20 cellular contexts compared by ENCODE assay signal in genomic region chr4:32544846-32545245, GRCh38.
A peak's percentile ranks its signal among the peaks of the same experiment; 100 is the strongest.
DNase-seq lines count a peak whose midpoint lies in the region; ATAC-seq, FAIRE-seq and TF ChIP-seq lines count a peak whose summit lies in the region.
"Had no signal": no experiment of that assay in that cellular context is flagged by ENCODE, and none has a peak within 500 bp of the region (broad histone marks: within the 10 kb centered on the region; RNA-seq: fewer than 3 reads in every experiment).

No MANE protein-coding gene starts in this region.

- TF ChIP-seq RAD21 in liver (IDR thresholded peaks at IDR 0.05) (no peak), HepG2 (CRISPR knock-in tag; IDR thresholded peaks at IDR 0.05) (no peak)

- H3K9me3 ChIP-seq in liver (ENCODE audit: control insufficient read depth in 4 of 4, low read length in 3 of 4) (no peaks in the 10 kb centered on the region), HepG2 (ENCODE audit: low read length) (peaks cover 11% of the 10 kb centered on the region), kidney (ENCODE audit: control insufficient read depth in 1 of 2, low read length in 2 of 2) (peaks cover 0 to 3% of the 10 kb centered on the region in 2 donors), HAP-1 (no peaks in the 10 kb centered on the region)
- H3K9me3 ChIP-seq: A549, Caco-2 had no signal

- POLR2A ChIA-PET in HepG2 (lab: Yijun Ruan, JAX), result no interaction called here

- 51% methylated on average over 3 of the region's 3 CpGs for WGBS in liver
- WGBS in HepG2 (ENCODE audit: low lambda C conversion rate), result 0% methylated on average over 3 of the region's 3 CpGs

- H3K27me3 ChIP-seq in liver (ENCODE audit: control insufficient read depth in 4 of 4, insufficient read depth in 4 of 4, low read length in 3 of 4), result no peaks in the 10 kb centered on the region
- H3K27me3 ChIP-seq in HepG2 (ENCODE audit: control insufficient read depth in 1 of 2, insufficient read depth in 2 of 2, low read length in 2 of 2), result no peaks in the 10 kb centered on the region; a peak in 1 of 5 replicates
- H3K27me3 ChIP-seq in HAP-1 (ENCODE audit: low read depth), result no peaks in the 10 kb centered on the region
- H3K27me3 ChIP-seq: BLaER1 treated with 17β-estradiol and CSF1 and Interleukin-3, amounts not matched to agents 10 nM and 100 nM had no signal

- H3K4me3 ChIP-seq in liver (ENCODE audit: low read depth in 1 of 3, low read length in 3 of 3) (no peak overlapping the region), HepG2 (replicated peaks in 1 of 3; ENCODE audit: insufficient read depth in 1 of 3, low read depth in 2 of 3, low read length in 3 of 3) (no peak overlapping the region), kidney (ENCODE audit: low read length in 2 of 2) (no peak overlapping the region), HAP-1 (no peak overlapping the region)
- H3K4me3 ChIP-seq: A549; BLaER1 treated with 17β-estradiol and CSF1 and Interleukin-3, amounts not matched to agents 10 nM and 100 nM had no signal

- no peak overlapping the region for H2AFZ ChIP-seq in HepG2 (ENCODE audit: low read length)

- no TSS peak for BruUV-seq in HepG2 (replicated peaks; lab: Mats Ljungman, UMichigan)

- in situ Hi-C loops in HepG2 (cut with HindIII; ENCODE audit: extremely low pct_ligation_motif_present, low pct_unique_long_range_greater_than_20kb), result no loop called here
- in situ Hi-C loops in HAP-1 (cut with MboI; ENCODE audit: low sequenced_read_pairs), result no loop called here

- H3K27ac ChIP-seq in liver (ENCODE audit: low read depth in 1 of 2, low read length in 2 of 2) (no peak overlapping the region), HepG2 (ENCODE audit: extremely low read length, insufficient read depth, low read length) (no peak overlapping the region), kidney (ENCODE audit: low read depth in 2 of 2, low read length in 2 of 2) (peak overlapping the region; percentile 12 to 78)
- H3K27ac ChIP-seq: 22Rv1; A549; BLaER1 treated with 17β-estradiol and CSF1 and Interleukin-3, amounts not matched to agents 10 nM and 100 nM; C4-2B had no signal

- H4K20me1 ChIP-seq in HepG2 (ENCODE audit: insufficient read depth, low read length), result no peaks in the 10 kb centered on the region
- H4K20me1 ChIP-seq: BLaER1 treated with 17β-estradiol and CSF1 and Interleukin-3, amounts not matched to agents 10 nM and 100 nM had no signal

- no peak overlapping the region for H3K9ac ChIP-seq in liver (ENCODE audit: low read depth in 1 of 2, low read length in 2 of 2)
- no peak overlapping the region for H3K9ac ChIP-seq in HepG2 (ENCODE audit: insufficient read depth, low read depth, low read length)
- H3K9ac ChIP-seq in kidney (ENCODE audit: low read length in 2 of 2), result no peak overlapping the region
- H3K9ac ChIP-seq: BLaER1 treated with 17β-estradiol and CSF1 and Interleukin-3, amounts not matched to agents 10 nM and 100 nM had no signal

- FAIRE-seq in HepG2 (lab: Jason Lieb, UNC) (no peak), kidney (lab: Jason Lieb, UNC) (no peak)
- FAIRE-seq: A549, D721Med, G401.6, GM12891, GM19239 had no signal

- H3K4me1 ChIP-seq in liver (ENCODE audit: control insufficient read depth in 4 of 4, insufficient read depth in 4 of 4, low read length in 3 of 4), result peaks cover 0 to 3% (median 1%) of the 10 kb centered on the region in 4 donors
- H3K4me1 ChIP-seq in HepG2 (ENCODE audit: insufficient read depth, low read length), result no peaks in the 10 kb centered on the region
- H3K4me1 ChIP-seq in kidney (ENCODE audit: control insufficient read depth in 1 of 2, insufficient read depth in 1 of 2, low read depth in 1 of 2, low read length in 2 of 2), result peaks cover 4 to 6% of the 10 kb centered on the region in 2 donors
- H3K4me1 ChIP-seq in HAP-1, result no peaks in the 10 kb centered on the region
- H3K4me1 ChIP-seq: A549, Caco-2 had no signal

- TF ChIP-seq EP300 in HepG2 (IDR thresholded peaks at IDR 0.05; ENCODE audit: low read depth in 2 of 2, low read length in 2 of 2), result no peak
- no peak for TF ChIP-seq EP300 in HepG2 (CRISPR knock-in tag; IDR thresholded peaks at IDR 0.05; ENCODE audit: borderline replicate concordance)

- H3K79me2 ChIP-seq in HepG2 (ENCODE audit: insufficient read depth, low read length), result no peaks in the 10 kb centered on the region

- H3K36me3 ChIP-seq in liver (ENCODE audit: control insufficient read depth in 4 of 4, insufficient read depth in 3 of 4, low read depth in 1 of 4, low read length in 3 of 4) (no peaks in the 10 kb centered on the region), HepG2 (replicated peaks in 1 of 2; ENCODE audit: control insufficient read depth in 1 of 2, insufficient read depth in 2 of 2, low read length in 2 of 2) (no peaks in the 10 kb centered on the region), kidney (ENCODE audit: control insufficient read depth in 1 of 2, insufficient read depth in 2 of 2, low read length in 2 of 2) (no peaks in the 10 kb centered on the region), HAP-1 (replicated peaks) (no peaks in the 10 kb centered on the region)
- H3K36me3 ChIP-seq: BLaER1 treated with 17β-estradiol and CSF1 and Interleukin-3, amounts not matched to agents 10 nM and 100 nM had no signal

- no peak for TF ChIP-seq POLR2A in HepG2 (IDR thresholded peaks at IDR 0.05; ENCODE audit: insufficient read depth in 1 of 2, low read depth in 2 of 2, low read length in 2 of 2)

- TF ChIP-seq CTCF in liver (IDR thresholded peaks at IDR 0.05; ENCODE audit: low read depth, low read length, missing input control) (no peak), HepG2 (CRISPR knock-in tag; IDR thresholded peaks at IDR 0.05) (no peak), kidney (IDR thresholded peaks at IDR 0.05; ENCODE audit: borderline replicate concordance, extremely low read depth, insufficient read depth) (no peak)

- H3K4me2 ChIP-seq in HepG2 (ENCODE audit: low read depth, low read length), result no peak overlapping the region
- H3K4me2 ChIP-seq: A549 had no signal

- CTCF ChIA-PET in HepG2 (lab: Yijun Ruan, JAX; ENCODE audit: low intra/inter-chr PET ratio, low total read pairs), result no interaction called here

- no peak for DNase-seq in HepG2 (ENCODE audit: low spot score)
- DNase-seq in kidney, result no peak
- no peak for DNase-seq in HAP-1 (ENCODE audit: low spot score in 2 of 2)
- DNase-seq: AML-193; Caco-2; Calu3; CD4-positive, alpha-beta T cell; CD8-positive, alpha-beta T cell; DMS79 treated with DMSO at 0.1 percent for 48 hours; GF-D8 had no signal

- ATAC-seq in HepG2 (no peak), GM21723 (IDR thresholded peaks at IDR 0.05; ENCODE audit: unreplicated experiment) (no peak)
- ATAC-seq: A549; CD8-positive, alpha-beta T cell had no signal

- intact Hi-C loops in HepG2 (cut with micrococcal nuclease; ENCODE audit: unreplicated experiment), result no loop called here
- intact Hi-C loops in kidney (cut with DNase I), result no loop called here

TF ChIP-seq in liver, 16 proteins besides CTCF, POLR2A, EP300 and RAD21:
- TF ChIP-seq RXRA (IDR thresholded peaks at IDR 0.05) (no peak), GABPA (IDR thresholded peaks at IDR 0.05 in 1 of 2, conservative IDR thresholded peaks at IDR 0.05 in 1 of 2) (no peak), HNF4A (conservative IDR thresholded peaks at IDR 0.05) (peak; percentile 72 to 81), EGR1 (IDR thresholded peaks at IDR 0.05; ENCODE audit: low read depth in 2 of 2) (no peak)

TF ChIP-seq in HepG2, 621 proteins besides CTCF, POLR2A, EP300 and RAD21:
- TF ChIP-seq CEBPG (CRISPR knock-in tag; IDR thresholded peaks at IDR 0.05) (no peak), ZNF235 (CRISPR knock-in tag; IDR thresholded peaks at IDR 0.05; ENCODE audit: borderline replicate concordance) (no peak), ZBTB21 (CRISPR knock-in tag; IDR thresholded peaks at IDR 0.05) (no peak), ZBTB2 (CRISPR knock-in tag; IDR thresholded peaks at IDR 0.05; ENCODE audit: low read depth) (no peak), ZSCAN21 (CRISPR knock-in tag; IDR thresholded peaks at IDR 0.05; ENCODE audit: borderline replicate concordance) (no peak), ZNF510 (CRISPR knock-in tag; IDR thresholded peaks at IDR 0.05; ENCODE audit: low read depth) (no peak), MZF1 (CRISPR knock-in tag; IDR thresholded peaks at IDR 0.05; ENCODE audit: borderline replicate concordance) (no peak), ZBTB3 (CRISPR knock-in tag; IDR thresholded peaks at IDR 0.05; ENCODE audit: borderline replicate concordance, low read depth) (no peak), ZEB1 (IDR thresholded peaks at IDR 0.05; ENCODE audit: insufficient replicate concordance, low read depth) (no peak), ZNF616 (CRISPR knock-in tag; IDR thresholded peaks at IDR 0.05; ENCODE audit: low read depth) (no peak)

Comparison
In these comparisons a context has a peak if more than half of its experiments do, and no peak if none do; other contexts are left out.
1. H3K27ac ChIP-seq: peak in kidney (2 of 2); none in liver (0 of 2) and HepG2 (single experiment).